In genomic region chr22:22195265-22196017, GRCh38 we compare ENCODE assay signal across 8 cellular contexts. TPM values are rescaled to one million over a fixed set of nuclear protein-coding genes. Genes with fewer than 3 reads are reported as not detected.
DNase-seq lines count a peak whose midpoint lies in the region; ATAC-seq and TF ChIP-seq lines count a peak whose summit lies in the region.

No MANE protein-coding gene starts in this region.

- H3K9me2 ChIP-seq in Loucy (replicated peaks; ENCODE audit: low read depth, low read length), result no peaks in the 10 kb centered on the region

- no peaks in the 10 kb centered on the region for H3K36me3 Mint-ChIP-seq in activated naive CD4-positive, alpha-beta T cell treated with anti-CD3 and anti-CD28 coated beads for 36 hours (ENCODE audit: low read depth)

- no peak overlapping the region for H3K27ac Mint-ChIP-seq in activated naive CD4-positive, alpha-beta T cell treated with anti-CD3 and anti-CD28 coated beads for 36 hours

- no peaks in the 10 kb centered on the region for H3K9me3 Mint-ChIP-seq in activated naive CD4-positive, alpha-beta T cell treated with anti-CD3 and anti-CD28 coated beads for 36 hours

- H3K9ac ChIP-seq in Loucy (ENCODE audit: low read depth, low read length, poor library complexity, severe bottlenecking), result no peak overlapping the region
- no peak overlapping the region for H3K9ac ChIP-seq in smooth muscle cell (ENCODE audit: low read depth)

- H3K27me3 ChIP-seq in Loucy (ENCODE audit: insufficient read depth, low read length, poor library complexity, severe bottlenecking) (no peaks in the 10 kb centered on the region), smooth muscle cell (ENCODE audit: low read depth) (peaks cover 53% of the 10 kb centered on the region)

- peaks cover 4% of the 10 kb centered on the region for H3K4me1 ChIP-seq in Loucy (ENCODE audit: insufficient read depth, low read length, poor library complexity, severe bottlenecking)
- no peaks in the 10 kb centered on the region for H3K4me1 ChIP-seq in smooth muscle cell (ENCODE audit: low read depth)

- H3K36me3 ChIP-seq in Loucy (ENCODE audit: insufficient read depth, low read length) (no peaks in the 10 kb centered on the region), smooth muscle cell (ENCODE audit: low read depth) (no peaks in the 10 kb centered on the region)

- H4K20me1 ChIP-seq in Loucy (ENCODE audit: insufficient read depth, low read length, poor library complexity, severe bottlenecking) (no peaks in the 10 kb centered on the region), smooth muscle cell (ENCODE audit: low read depth) (no peaks in the 10 kb centered on the region)

- DNase-seq in EL (peak; percentile 49), SHP77 treated with DMSO at 0.1 percent for 48 hours (lab: John Stamatoyannopoulos, UW) (peak; percentile 51), left cardiac atrium (peak; percentile 58), smooth muscle cell (lab: John Stamatoyannopoulos, UW; ENCODE audit: unreplicated experiment) (no peak)
- DNase-seq in activated naive CD4-positive, alpha-beta T cell treated with anti-CD3 and anti-CD28 coated beads for 36 hours, result peak; percentile 92

- no peaks in the 10 kb centered on the region for H3K9me3 ChIP-seq in Loucy (ENCODE audit: insufficient read depth, low read depth, low read length)
- H3K9me3 ChIP-seq in smooth muscle cell (replicated peaks; ENCODE audit: low read depth), result no peaks in the 10 kb centered on the region

- H3F3A ChIP-seq in Loucy (ENCODE audit: low read depth), result no peaks in the 10 kb centered on the region
- no peaks in the 10 kb centered on the region for H3F3A ChIP-seq in smooth muscle cell (ENCODE audit: low read depth)

- intact Hi-C loops in activated naive CD4-positive, alpha-beta T cell treated with anti-CD3 and anti-CD28 coated beads for 36 hours (cut with micrococcal nuclease), result loop anchor here (1.0 to 10.0 kb wide), 2 partner anchors 38 to 581 kb away; no protein-coding TSS in a partner anchor
- intact Hi-C loops in left cardiac atrium (cut with DNase I), result no loop called here

- TF ChIP-seq CTCF in Loucy (conservative IDR thresholded peaks at IDR 0.05; ENCODE audit: low read length) (peak; percentile 98), smooth muscle cell (IDR thresholded peaks at IDR 0.05; ENCODE audit: borderline replicate concordance, insufficient read depth, poor library complexity, severe bottlenecking) (peak; percentile 77)

- H3K27me3 Mint-ChIP-seq in activated naive CD4-positive, alpha-beta T cell treated with anti-CD3 and anti-CD28 coated beads for 36 hours (ENCODE audit: low read depth), result peaks cover 3% of the 10 kb centered on the region

- CTCF ChIA-PET in activated naive CD4-positive, alpha-beta T cell treated with anti-CD3 and anti-CD28 coated beads for 36 hours (lab: Charles Lee), result interaction anchor here (0.5 to 4.5 kb wide), 13 partner anchors 11 to 241 kb away, joined by 3 to 46 read pairs (median 5); no protein-coding TSS in a partner anchor

- no peaks in the 10 kb centered on the region for H3K79me2 ChIP-seq in Loucy (ENCODE audit: insufficient read depth, low read length)
- H3K79me2 ChIP-seq in smooth muscle cell (ENCODE audit: low read depth), result no peaks in the 10 kb centered on the region

- no peaks in the 10 kb centered on the region for H3K4me1 Mint-ChIP-seq in activated naive CD4-positive, alpha-beta T cell treated with anti-CD3 and anti-CD28 coated beads for 36 hours (ENCODE audit: low read depth)

- H3K4me3 Mint-ChIP-seq in activated naive CD4-positive, alpha-beta T cell treated with anti-CD3 and anti-CD28 coated beads for 36 hours, result no peak overlapping the region

- H3K27ac ChIP-seq in smooth muscle cell (ENCODE audit: low read depth), result no peak overlapping the region

- H3K4me3 ChIP-seq in Loucy (ENCODE audit: low read length, poor library complexity, severe bottlenecking) (no peak overlapping the region), smooth muscle cell (no peak overlapping the region)

- H2AFZ ChIP-seq in Loucy (ENCODE audit: low read length) (no peak overlapping the region), smooth muscle cell (ENCODE audit: low read depth) (no peak overlapping the region)

- ATAC-seq in GM21786 (IDR thresholded peaks at IDR 0.05; ENCODE audit: unreplicated experiment) (peak; percentile 64), left cardiac atrium (peak; percentile 44 to 69), HG03457 (IDR thresholded peaks at IDR 0.05; ENCODE audit: unreplicated experiment) (no peak)

- H3K4me2 ChIP-seq in Loucy (ENCODE audit: low read depth, low read length, poor library complexity, severe bottlenecking) (no peak overlapping the region), smooth muscle cell (no peak overlapping the region)

- WGBS in smooth muscle cell (ENCODE audit: low lambda C conversion rate), result 61% methylated on average over 7 of the region's 7 CpGs

RNA-seq across cellular contexts. Expression of gene VPREB1, which starts 49.1 kb away (rescaled TPM):
- not detected for total RNA-seq in activated naive CD4-positive, alpha-beta T cell treated with anti-CD3 and anti-CD28 coated beads for 36 hours
- total RNA-seq in left cardiac atrium (not detected), smooth muscle cell (not detected in 2 replicates)
- not detected in 2 replicates for polyA plus RNA-seq in smooth muscle cell
